ENCODE assay signal across 21 cellular contexts in the genomic region with DNA sequence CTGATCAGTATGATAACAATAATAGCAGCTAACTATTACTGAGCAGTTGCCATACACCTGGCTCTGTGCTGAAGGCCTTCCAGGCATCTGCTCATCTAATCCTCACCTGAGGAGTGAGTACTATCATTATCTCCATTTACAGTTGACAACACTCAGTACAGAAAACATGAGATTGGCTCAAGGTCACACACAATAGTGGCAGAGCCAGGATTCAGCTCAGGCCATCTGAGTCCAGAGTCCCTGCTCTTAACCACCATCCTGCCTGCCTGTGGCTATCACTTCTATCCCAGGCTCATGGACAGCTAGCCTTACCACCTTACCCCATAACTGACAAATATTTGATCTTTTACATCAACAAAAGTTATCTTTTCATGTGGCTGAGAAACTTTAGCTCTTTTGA.
DNase-seq lines count a peak whose midpoint lies in the region; TF ChIP-seq lines count a peak whose summit lies in the region.
"Had no signal": no experiment of that assay in that cellular context is flagged by ENCODE, and none has a peak within 500 bp of the region (broad histone marks: within the 10 kb centered on the region; RNA-seq: fewer than 3 reads in every experiment).

No MANE protein-coding gene starts in this region.

- H3K9ac ChIP-seq in endodermal cell (ENCODE audit: extremely low read depth, low read length, poor library complexity, severe bottlenecking) (no peak overlapping the region), liver (ENCODE audit: low read depth in 1 of 2, low read length in 2 of 2) (no peak overlapping the region)
- H3K9ac ChIP-seq: BLaER1 treated with 17β-estradiol and CSF1 and Interleukin-3, amounts not matched to agents 10 nM and 100 nM had no signal

- H3K27me3 Mint-ChIP-seq in endodermal cell (ENCODE audit: insufficient read depth), result no peaks in the 10 kb centered on the region
- H3K27me3 Mint-ChIP-seq: CD4-positive, alpha-beta T cell had no signal

- H3K27ac ChIP-seq in endodermal cell (ENCODE audit: low read depth, low read length) (no peak overlapping the region), liver (ENCODE audit: low read depth in 1 of 2, low read length in 2 of 2) (no peak overlapping the region)
- H3K27ac ChIP-seq: BLaER1 treated with 17β-estradiol and CSF1 and Interleukin-3, amounts not matched to agents 10 nM and 100 nM had no signal

- H3K27me3 ChIP-seq in endodermal cell (ENCODE audit: control insufficient read depth, insufficient read depth, low read length, poor library complexity, severe bottlenecking) (no peaks in the 10 kb centered on the region), liver (ENCODE audit: control insufficient read depth in 4 of 4, insufficient read depth in 4 of 4, low read length in 3 of 4) (no peaks in the 10 kb centered on the region)
- H3K27me3 ChIP-seq: BE2C; BLaER1 treated with 17β-estradiol and CSF1 and Interleukin-3, amounts not matched to agents 10 nM and 100 nM had no signal

- H3K4me3 Mint-ChIP-seq in endodermal cell, result no peak overlapping the region
- H3K4me3 Mint-ChIP-seq: CD14-positive monocyte; CD4-positive, alpha-beta T cell; CD8-positive, alpha-beta memory T cell; HFFc6 had no signal

- H3K4me1 ChIP-seq in endodermal cell (ENCODE audit: control insufficient read depth, insufficient read depth, low read length) (no peaks in the 10 kb centered on the region), liver (ENCODE audit: control insufficient read depth in 4 of 4, insufficient read depth in 4 of 4, low read length in 3 of 4) (peaks cover 0 to 7% (median 2%) of the 10 kb centered on the region in 4 donors)
- H3K4me1 ChIP-seq: BE2C, HAP-1 had no signal

- no peak for TF ChIP-seq RAD21 in liver (IDR thresholded peaks at IDR 0.05)

- TF ChIP-seq CTCF in endodermal cell (conservative IDR thresholded peaks at IDR 0.05) (no peak), liver (IDR thresholded peaks at IDR 0.05; ENCODE audit: low read depth, low read length, missing input control) (no peak)

- H3K36me3 ChIP-seq in endodermal cell (ENCODE audit: control insufficient read depth, insufficient read depth, low read length) (no peaks in the 10 kb centered on the region), liver (ENCODE audit: control insufficient read depth in 4 of 4, insufficient read depth in 3 of 4, low read depth in 1 of 4, low read length in 3 of 4) (no peaks in the 10 kb centered on the region)
- H3K36me3 ChIP-seq: BE2C; BLaER1 treated with 17β-estradiol and CSF1 and Interleukin-3, amounts not matched to agents 10 nM and 100 nM; HAP-1 had no signal

- peak; percentile 41 for DNase-seq in NCI-H69 (lab: John Stamatoyannopoulos, UW)
- DNase-seq in endodermal cell, result no peak
- DNase-seq in effector CD8-positive, alpha-beta T cell (lab: John Stamatoyannopoulos, UW), result no peak
- DNase-seq in NCI-H226, result no peak
- no peak for DNase-seq in GF-D8 (lab: John Stamatoyannopoulos, UW)
- DNase-seq: 8988T; ACHN; AML-193; BE2C; Calu3; CD4-positive, alpha-beta T cell; CD8-positive, alpha-beta memory T cell; DND-41; GOT3; HFFc6 had no signal

- no peaks in the 10 kb centered on the region for H3K9me3 ChIP-seq in endodermal cell (ENCODE audit: control insufficient read depth, low read length)
- H3K9me3 ChIP-seq in liver (ENCODE audit: control insufficient read depth in 4 of 4, low read length in 3 of 4), result no peaks in the 10 kb centered on the region
- H3K9me3 ChIP-seq: A549; BE2C; BLaER1 treated with 17β-estradiol and CSF1 and Interleukin-3, amounts not matched to agents 10 nM and 100 nM; HAP-1 had no signal

- H3K4me1 Mint-ChIP-seq in endodermal cell, result peaks cover 27% of the 10 kb centered on the region
- H3K4me1 Mint-ChIP-seq: CD8-positive, alpha-beta memory T cell had no signal

- H3K27ac Mint-ChIP-seq in endodermal cell, result peak overlapping the region; percentile 14
- H3K27ac Mint-ChIP-seq: CD14-positive monocyte; CD4-positive, alpha-beta T cell; HFFc6 had no signal

- H3K9me3 Mint-ChIP-seq in endodermal cell, result no peaks in the 10 kb centered on the region
- H3K9me3 Mint-ChIP-seq: CD4-positive, alpha-beta T cell; CD8-positive, alpha-beta memory T cell; HFFc6 had no signal

- no peaks in the 10 kb centered on the region for H3K36me3 Mint-ChIP-seq in endodermal cell (ENCODE audit: low read depth)
- H3K36me3 Mint-ChIP-seq: CD8-positive, alpha-beta memory T cell had no signal

- H3K4me3 ChIP-seq in endodermal cell (ENCODE audit: low read length) (no peak overlapping the region), liver (ENCODE audit: low read depth in 1 of 3, low read length in 3 of 3) (no peak overlapping the region)
- H3K4me3 ChIP-seq: A549; BLaER1 treated with 17β-estradiol and CSF1 and Interleukin-3, amounts not matched to agents 10 nM and 100 nM; GM12878; HAP-1 had no signal

TF ChIP-seq in liver, 16 proteins besides CTCF, POLR2A, EP300 and RAD21:
- TF ChIP-seq HNF4A (conservative IDR thresholded peaks at IDR 0.05) (peak; percentile 22 to 32), JUND (IDR thresholded peaks at IDR 0.05) (no peak)
TF ChIP-seq in liver: peak in this region for 1.
